In the genomic region with DNA sequence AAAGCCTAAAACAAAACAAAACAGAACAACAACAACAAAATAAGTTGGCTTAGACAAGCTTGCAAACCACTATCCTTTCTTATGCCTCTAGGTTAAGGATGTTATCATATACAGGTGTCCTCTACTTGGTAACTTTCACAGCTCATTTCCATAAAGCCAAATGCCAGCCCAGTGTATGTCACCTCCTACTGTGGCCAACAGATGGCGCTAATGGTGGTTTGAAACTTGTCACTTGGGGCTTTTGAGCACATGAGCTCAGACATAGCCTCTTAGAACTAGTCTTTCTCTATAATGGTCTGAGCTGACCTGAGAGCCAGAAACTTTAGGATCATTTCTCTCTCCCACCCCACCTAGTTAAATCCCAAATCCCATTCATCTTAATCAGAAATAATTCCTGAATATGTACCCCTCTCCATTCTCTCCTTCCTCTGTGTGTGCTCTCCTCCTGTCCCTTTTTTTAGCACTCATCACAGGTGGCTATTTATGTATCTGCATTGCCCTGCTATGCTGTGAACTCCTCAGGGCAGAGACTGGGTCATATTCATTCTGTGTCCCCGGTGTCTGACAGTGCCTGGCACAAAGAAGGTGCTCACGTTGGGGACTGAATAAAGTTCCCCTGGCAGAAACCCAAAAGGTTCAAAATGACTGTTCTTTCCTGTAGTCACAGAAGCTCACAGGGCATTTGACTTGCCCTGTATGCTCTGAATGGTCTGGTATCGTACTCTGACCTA, we compare ENCODE assay signal across 8 cellular contexts.
A peak's percentile ranks its signal among the peaks of the same experiment; 100 is the strongest.
DNase-seq lines count a peak whose midpoint lies in the region; ATAC-seq, FAIRE-seq and TF ChIP-seq lines count a peak whose summit lies in the region.

No MANE protein-coding gene starts in this region.

- peaks cover 0 to 9% (median 2%) of the 10 kb centered on the region in 4 donors for H3K4me1 ChIP-seq in right lobe of liver

- H3K27me3 ChIP-seq in right lobe of liver: no peaks in the 10 kb centered on the region

- DNase-seq in AG09319 (ENCODE audit: extremely low read depth, low read depth) (peak; percentile 25), NCI-H1930 (lab: John Stamatoyannopoulos, UW) (peak; percentile 12 to 22), choroid plexus epithelial cell (ENCODE audit: low read depth) (peak; percentile 78), right lobe of liver (peak; percentile 37 to 70 (median 58))
- peak; percentile 6 for DNase-seq in stimulated activated CD8-positive, alpha-beta memory T cell treated with anti-CD3 and anti-CD28 coated beads, Interleukin-15, amount 100 ng/mL, for 1 hour (ENCODE audit: low read depth)

- TF ChIP-seq POLR2A in right lobe of liver (IDR thresholded peaks at IDR 0.05): no peak

- TF ChIP-seq CTCF in AG09319 (IDR thresholded peaks at IDR 0.05; ENCODE audit: low read depth, low read length): peak; percentile 86
- TF ChIP-seq CTCF in choroid plexus epithelial cell (conservative IDR thresholded peaks at IDR 0.05; ENCODE audit: low read depth, low read length): peak; percentile 85
- TF ChIP-seq CTCF in right lobe of liver (IDR thresholded peaks at IDR 0.05): peak; percentile 75 to 87 (median 83)

- H3K9me3 ChIP-seq in right lobe of liver: no peaks in the 10 kb centered on the region

- ATAC-seq in GM18517 (IDR thresholded peaks at IDR 0.05; ENCODE audit: unreplicated experiment) (peak; percentile 94), HG02943 (IDR thresholded peaks at IDR 0.05; ENCODE audit: low read depth, unreplicated experiment) (peak; percentile 99), right lobe of liver (peak; percentile 92 to 94 (median 94))

- peak overlapping the region; percentile 10 to 33 (median 22) for H3K27ac ChIP-seq in right lobe of liver

- H3K4me3 ChIP-seq in choroid plexus epithelial cell (ENCODE audit: low read depth, low read length): no peak overlapping the region
- no peak overlapping the region for H3K4me3 ChIP-seq in right lobe of liver

- FAIRE-seq in TTC549 (lab: Jason Lieb, UNC): peak; percentile 65

- no peaks in the 10 kb centered on the region for H3K36me3 ChIP-seq in right lobe of liver

- WGBS in right lobe of liver (ENCODE audit: insufficient coverage, low coverage, low lambda C conversion rate, missing lambda C conversion rate): 8% methylated on average over 4 of the region's 4 CpGs

- intact Hi-C loops in right lobe of liver (cut with DNase I): no loop called here

Comparison
In these comparisons a context has a peak if more than half of its experiments do, and no peak if none do; other contexts are left out.
1. DNase-seq: peak in every context shown above with its lines; median percentile 78 in choroid plexus epithelial cell; 58 in right lobe of liver; 25 in AG09319; 17 in NCI-H1930; 6 in stimulated activated CD8-positive, alpha-beta memory T cell treated with anti-CD3 and anti-CD28 coated beads, Interleukin-15, amount 100 ng/mL, for 1 hour.